ENCODE assay signal across 8 cellular contexts in genomic region chr12:120903818-120904773, GRCh38. TPM values are rescaled to one million over a fixed set of nuclear protein-coding genes. Genes with fewer than 3 reads are reported as not detected.
DNase-seq lines count a peak whose midpoint lies in the region; ATAC-seq and TF ChIP-seq lines count a peak whose summit lies in the region.

Gene SPPL3 (minus strand): TSS chr12:120904358. CDS start chr12:120903867, 491 bp downstream.

- peak in 1 of 4 donors; percentile 28 for TF ChIP-seq EP300 in sigmoid colon (IDR thresholded peaks at IDR 0.05)

- DNase-seq in NCI-H2107 (lab: John Stamatoyannopoulos, UW) (peak; percentile 88), UCSD-AML1 (lab: John Stamatoyannopoulos, UW; ENCODE audit: unreplicated experiment) (peak; percentile 95), body of pancreas (peak; percentile 93 to 96 (median 94)), iPS DF 6.9 (ENCODE audit: low read depth, low spot score) (no peak), sigmoid colon (peak; percentile 95)

- TF ChIP-seq POLR2A in body of pancreas (IDR thresholded peaks at IDR 0.05) (peak; percentile 26 to 64 (median 63)), sigmoid colon (IDR thresholded peaks at IDR 0.05) (peak; percentile 27 to 45)

- TF ChIP-seq CTCF in 22Rv1 (IDR thresholded peaks at IDR 0.05), result peak; percentile 53
- TF ChIP-seq CTCF in body of pancreas (IDR thresholded peaks at IDR 0.05), result peak in 2 of 7 experiments; percentile 21 to 35
- no peak for TF ChIP-seq CTCF in sigmoid colon (IDR thresholded peaks at IDR 0.05)

- H3K4me1 ChIP-seq in body of pancreas, result peaks cover 27% of the 10 kb centered on the region
- peaks cover 1% of the 10 kb centered on the region; the same call in 1 of the 2 replicates for H3K4me1 ChIP-seq in iPS DF 6.9 (ENCODE audit: control insufficient read depth, insufficient read depth, low read length)
- peaks cover 0 to 25% (median 18%) of the 10 kb centered on the region in 4 donors for H3K4me1 ChIP-seq in sigmoid colon

- WGBS in body of pancreas, 2 donors, result 1% methylated on average over 82 of the region's 119 CpGs; no CpG with 5 or more reads in 1 of the 2 donors
- WGBS in iPS DF 6.9 (ENCODE audit: insufficient coverage, insufficient read length), result no CpG with 5 or more reads among the region's 119 CpGs
- 1% methylated on average over 119 of the region's 119 CpGs for WGBS in sigmoid colon, 2 donors

- ATAC-seq in GM18520 (IDR thresholded peaks at IDR 0.05; ENCODE audit: unreplicated experiment), result peak; percentile 47
- peak; percentile 56 for ATAC-seq in HG03064 (IDR thresholded peaks at IDR 0.05; ENCODE audit: low read depth, unreplicated experiment)
- peak; percentile 88 for ATAC-seq in body of pancreas

- H3K27ac ChIP-seq in 22Rv1 (peak within 1 kb of the TSS; percentile 76), body of pancreas (peak within 1 kb of the TSS; percentile 43 to 89 (median 84)), iPS DF 6.9 (ENCODE audit: low read length) (no peak within 1 kb of the TSS), sigmoid colon (peak within 1 kb of the TSS; percentile 84 to 96 (median 89))

- intact Hi-C loops in body of pancreas (cut with DNase I), result no loop called here
- intact Hi-C loops in sigmoid colon (cut with DNase I), result loop anchor here (2.0 to 5.0 kb wide), 3 partner anchors 72 to 177 kb away; no protein-coding TSS in a partner anchor

- H3K4me3 ChIP-seq in body of pancreas (peak within 1 kb of the TSS; percentile 48 to 88), iPS DF 6.9 (ENCODE audit: low read length) (peak within 1 kb of the TSS; percentile 100), sigmoid colon (peak within 1 kb of the TSS; percentile 72 to 100 (median 92))

- H3K36me3 ChIP-seq in body of pancreas (replicated peaks in 1 of 2; ENCODE audit: insufficient read depth in 1 of 2, low read depth in 2 of 2) (no peaks in the 10 kb centered on the region), iPS DF 6.9 (ENCODE audit: control insufficient read depth, insufficient read depth, low read length) (no peaks in the 10 kb centered on the region; the same call in 1 of the 2 replicates), sigmoid colon (peaks cover 0 to 5% (median 0%) of the 10 kb centered on the region in 4 donors)

- H3K27me3 ChIP-seq in body of pancreas (no peaks in the 10 kb centered on the region), iPS DF 6.9 (ENCODE audit: control insufficient read depth, insufficient read depth, low read length) (no peaks in the 10 kb centered on the region), sigmoid colon (no peaks in the 10 kb centered on the region)

- H3K9me3 ChIP-seq in body of pancreas (no peaks in the 10 kb centered on the region), iPS DF 6.9 (ENCODE audit: control insufficient read depth, insufficient read depth, low read length) (no peaks in the 10 kb centered on the region), sigmoid colon (no peaks in the 10 kb centered on the region)

RNA-seq across cellular contexts. Expression of gene SPPL3, which starts in this region (rescaled TPM):
- total RNA-seq in body of pancreas (10 to 100 TPM; 13.5 to 16.5 TPM), sigmoid colon (10 to 100 TPM; 17.1 to 28.0 (median 19.3) TPM)
- polyA plus RNA-seq in sigmoid colon, result 10 to 100 TPM in 2 of 3 donors, 1 to 10 TPM in 1; 8.6 to 24.7 (median 12.6) TPM
